Comparison of ENCODE assay signal across 8 cellular contexts in the genomic region with DNA sequence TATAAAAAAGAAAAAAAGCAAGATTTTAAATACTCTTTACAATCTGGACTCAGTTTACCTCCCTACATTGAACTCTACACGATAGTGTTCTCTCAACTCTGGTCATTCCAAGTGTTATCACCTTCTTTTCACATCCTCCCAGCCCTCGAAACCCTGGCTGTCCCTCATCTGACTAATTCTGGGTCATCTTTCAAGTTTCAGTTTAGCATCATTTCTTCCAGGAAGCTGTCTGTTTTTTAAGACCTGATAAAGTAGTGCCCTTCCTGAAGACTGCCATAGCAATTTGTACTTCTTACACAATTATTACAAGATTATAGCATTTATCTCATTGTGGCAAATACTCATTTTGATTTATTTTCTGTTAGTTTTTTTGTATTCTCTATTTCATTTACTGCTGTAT. TPM values are rescaled to one million over a fixed set of nuclear protein-coding genes. Genes with fewer than 3 reads are reported as not detected.
A peak's percentile ranks its signal among the peaks of the same experiment; 100 is the strongest.
DNase-seq lines count a peak whose midpoint lies in the region; ATAC-seq, FAIRE-seq and TF ChIP-seq lines count a peak whose summit lies in the region.

No MANE protein-coding gene starts in this region.

- H3K27me3 ChIP-seq in stomach smooth muscle (ENCODE audit: control insufficient read depth in 1 of 2, insufficient read depth in 2 of 2, low read length in 2 of 2), result no peaks in the 10 kb centered on the region

- H3K4me1 ChIP-seq in kidney (ENCODE audit: control insufficient read depth in 1 of 2, insufficient read depth in 1 of 2, low read depth in 1 of 2, low read length in 2 of 2) (peaks cover 0 to 12% of the 10 kb centered on the region in 2 donors), stomach smooth muscle (ENCODE audit: control insufficient read depth, insufficient read depth, low read length) (peaks cover 12% of the 10 kb centered on the region)

- peaks cover 19% of the 10 kb centered on the region for H3K4me1 Mint-ChIP-seq in activated CD4-positive, alpha-beta T cell treated with anti-CD3 and anti-CD28 coated beads, Interleukin-2, amount 10 ng/mL, durations not matched to agents 24 days and 14 days
- H3K4me1 Mint-ChIP-seq in activated CD8-positive, alpha-beta T cell treated with anti-CD3 and anti-CD28 coated beads for 36 hours (ENCODE audit: low read depth), result peaks cover 8% of the 10 kb centered on the region

- CTCF ChIA-PET in activated CD8-positive, alpha-beta T cell treated with anti-CD3 and anti-CD28 coated beads for 36 hours (lab: Charles Lee), result interaction anchor here (1.1 to 6.0 kb wide), 2 partner anchors 13 to 28 kb away, joined by 3 to 47 read pairs; no protein-coding TSS in a partner anchor

- H3K36me3 Mint-ChIP-seq in activated CD4-positive, alpha-beta T cell treated with anti-CD3 and anti-CD28 coated beads, Interleukin-2, amount 10 ng/mL, durations not matched to agents 24 days and 14 days (ENCODE audit: low read depth), result no peaks in the 10 kb centered on the region
- H3K36me3 Mint-ChIP-seq in activated CD8-positive, alpha-beta T cell treated with anti-CD3 and anti-CD28 coated beads for 36 hours (ENCODE audit: low read depth), result peaks cover 2% of the 10 kb centered on the region

- FAIRE-seq in kidney (lab: Jason Lieb, UNC), result no peak

- POLR2A ChIA-PET in activated CD8-positive, alpha-beta T cell treated with anti-CD3 and anti-CD28 coated beads for 36 hours (lab: Charles Lee), result no interaction called here

- peak overlapping the region; percentile 94 for H3K27ac Mint-ChIP-seq in activated CD4-positive, alpha-beta T cell treated with anti-CD3 and anti-CD28 coated beads, Interleukin-2, amount 10 ng/mL, durations not matched to agents 24 days and 14 days
- peak overlapping the region; percentile 99 for H3K27ac Mint-ChIP-seq in activated CD8-positive, alpha-beta T cell treated with anti-CD3 and anti-CD28 coated beads for 36 hours

- H3K9me3 Mint-ChIP-seq in activated CD4-positive, alpha-beta T cell treated with anti-CD3 and anti-CD28 coated beads, Interleukin-2, amount 10 ng/mL, durations not matched to agents 24 days and 14 days, result no peaks in the 10 kb centered on the region
- H3K9me3 Mint-ChIP-seq in activated CD8-positive, alpha-beta T cell treated with anti-CD3 and anti-CD28 coated beads for 36 hours, result no peaks in the 10 kb centered on the region

- peak overlapping the region; percentile 97 to 99 for H3K4me3 ChIP-seq in kidney (ENCODE audit: low read length in 2 of 2)
- peak overlapping the region; percentile 89 to 100 for H3K4me3 ChIP-seq in stomach smooth muscle (ENCODE audit: low read length in 2 of 2)

- H3K9ac ChIP-seq in kidney (ENCODE audit: low read length in 2 of 2) (peak overlapping the region; percentile 91 to 97), stomach smooth muscle (ENCODE audit: low read length in 2 of 2) (peak overlapping the region; percentile 80 to 96)

- H3K4me3 Mint-ChIP-seq in activated CD4-positive, alpha-beta T cell treated with anti-CD3 and anti-CD28 coated beads, Interleukin-2, amount 10 ng/mL, durations not matched to agents 24 days and 14 days, result peak overlapping the region; percentile 91
- peak overlapping the region; percentile 93 for H3K4me3 Mint-ChIP-seq in activated CD8-positive, alpha-beta T cell treated with anti-CD3 and anti-CD28 coated beads for 36 hours

- in situ Hi-C loops in G401 (cut with HindIII; ENCODE audit: low sequenced_read_pairs), result no loop called here

- no peaks in the 10 kb centered on the region for H3K27me3 Mint-ChIP-seq in activated CD4-positive, alpha-beta T cell treated with anti-CD3 and anti-CD28 coated beads, Interleukin-2, amount 10 ng/mL, durations not matched to agents 24 days and 14 days
- no peaks in the 10 kb centered on the region for H3K27me3 Mint-ChIP-seq in activated CD8-positive, alpha-beta T cell treated with anti-CD3 and anti-CD28 coated beads for 36 hours

- intact Hi-C loops in activated CD4-positive, alpha-beta T cell treated with anti-CD3 and anti-CD28 coated beads, Interleukin-2, amount 10 ng/mL, durations not matched to agents 24 days and 14 days (cut with micrococcal nuclease), result no loop called here
- intact Hi-C loops in activated CD8-positive, alpha-beta T cell treated with anti-CD3 and anti-CD28 coated beads for 36 hours (cut with micrococcal nuclease), result loop anchor here (5.0 kb wide), 1 partner anchor 161 kb away; a partner anchor contains a TSS
- intact Hi-C loops in kidney (cut with DNase I) (no loop called here), posterior vena cava (cut with DNase I) (no loop called here)

- DNase-seq in activated CD4-positive, alpha-beta T cell treated with anti-CD3 and anti-CD28 coated beads, Interleukin-2, amount 10 ng/mL, durations not matched to agents 24 days and 14 days, result no peak
- no peak for DNase-seq in activated CD4-positive, alpha-beta T cell treated with anti-CD3 and anti-CD28 coated beads, Interleukin-2, amount 50 U/mL, for 48 hours
- DNase-seq in activated CD8-positive, alpha-beta T cell treated with anti-CD3 and anti-CD28 coated beads for 36 hours, result peak; percentile 11
- DNase-seq in kidney, result no peak
- no peak for DNase-seq in posterior vena cava (ENCODE audit: low spot score)
- no peak for DNase-seq in G401 (ENCODE audit: low spot score)

- TF ChIP-seq CTCF in activated CD8-positive, alpha-beta T cell treated with anti-CD3 and anti-CD28 coated beads for 36 hours (IDR thresholded peaks at IDR 0.05), result no peak
- TF ChIP-seq CTCF in kidney (IDR thresholded peaks at IDR 0.05; ENCODE audit: borderline replicate concordance, extremely low read depth, insufficient read depth), result no peak

- no peaks in the 10 kb centered on the region for H3K36me3 ChIP-seq in kidney (ENCODE audit: control insufficient read depth in 1 of 2, insufficient read depth in 2 of 2, low read length in 2 of 2)
- peaks cover 0 to 2% of the 10 kb centered on the region in 2 donors for H3K36me3 ChIP-seq in stomach smooth muscle (ENCODE audit: control insufficient read depth in 2 of 2, insufficient read depth in 2 of 2, low read length in 2 of 2)

- H3K27ac ChIP-seq in kidney (ENCODE audit: low read depth in 2 of 2, low read length in 2 of 2) (no peak overlapping the region), stomach smooth muscle (ENCODE audit: low read length) (no peak overlapping the region)

- H3K9me3 ChIP-seq in kidney (ENCODE audit: control insufficient read depth in 1 of 2, low read length in 2 of 2), result no peaks in the 10 kb centered on the region
- H3K9me3 ChIP-seq in stomach smooth muscle (ENCODE audit: control insufficient read depth in 2 of 2, low read length in 2 of 2), result no peaks in the 10 kb centered on the region

- no peak for ATAC-seq in activated CD8-positive, alpha-beta T cell treated with anti-CD3 and anti-CD28 coated beads for 36 hours
- ATAC-seq in HG02884 (IDR thresholded peaks at IDR 0.05; ENCODE audit: unreplicated experiment), result no peak

RNA-seq across cellular contexts. Expression of a gene that starts 1.2 kb away (rescaled TPM):
- 1.7 and 2.1 TPM in 2 replicates for total RNA-seq in activated CD4-positive, alpha-beta T cell treated with anti-CD3 and anti-CD28 coated beads, Interleukin-2, amount 10 ng/mL, durations not matched to agents 24 days and 14 days
- total RNA-seq in activated CD8-positive, alpha-beta T cell treated with anti-CD3 and anti-CD28 coated beads for 36 hours, result 1 to 10 TPM; 2.5 to 2.9 TPM
- 8.6 TPM for total RNA-seq in kidney
- 11.3 TPM for polyA plus RNA-seq in kidney (ENCODE audit: insufficient read depth, low read depth, low replicate concordance)
- 1 to 10 TPM; 4.2 to 6.1 TPM for total RNA-seq in posterior vena cava
- 1.8 and 2.5 TPM in 2 replicates for total RNA-seq in G401 (2014; rRNA removed; shearing (Covaris generic))

RNA-seq across cellular contexts. Expression of a gene that starts 45.6 kb away (rescaled TPM):
- total RNA-seq in activated CD4-positive, alpha-beta T cell treated with anti-CD3 and anti-CD28 coated beads, Interleukin-2, amount 10 ng/mL, durations not matched to agents 24 days and 14 days, result not detected in 2 replicates
- total RNA-seq in activated CD8-positive, alpha-beta T cell treated with anti-CD3 and anti-CD28 coated beads for 36 hours, result under 1 TPM; 0.32 to 0.38 TPM
- total RNA-seq in kidney (7.1 TPM), posterior vena cava (10 to 100 TPM; 11.6 to 17.4 TPM)
- polyA plus RNA-seq in kidney (ENCODE audit: insufficient read depth, low read depth, low replicate concordance), result 2.4 TPM
- 0.06 and 6.2 TPM in 2 replicates for total RNA-seq in G401 (2014; rRNA removed; shearing (Covaris generic))
